ENCODE assay signal across 1 cellular context in the genomic region with DNA sequence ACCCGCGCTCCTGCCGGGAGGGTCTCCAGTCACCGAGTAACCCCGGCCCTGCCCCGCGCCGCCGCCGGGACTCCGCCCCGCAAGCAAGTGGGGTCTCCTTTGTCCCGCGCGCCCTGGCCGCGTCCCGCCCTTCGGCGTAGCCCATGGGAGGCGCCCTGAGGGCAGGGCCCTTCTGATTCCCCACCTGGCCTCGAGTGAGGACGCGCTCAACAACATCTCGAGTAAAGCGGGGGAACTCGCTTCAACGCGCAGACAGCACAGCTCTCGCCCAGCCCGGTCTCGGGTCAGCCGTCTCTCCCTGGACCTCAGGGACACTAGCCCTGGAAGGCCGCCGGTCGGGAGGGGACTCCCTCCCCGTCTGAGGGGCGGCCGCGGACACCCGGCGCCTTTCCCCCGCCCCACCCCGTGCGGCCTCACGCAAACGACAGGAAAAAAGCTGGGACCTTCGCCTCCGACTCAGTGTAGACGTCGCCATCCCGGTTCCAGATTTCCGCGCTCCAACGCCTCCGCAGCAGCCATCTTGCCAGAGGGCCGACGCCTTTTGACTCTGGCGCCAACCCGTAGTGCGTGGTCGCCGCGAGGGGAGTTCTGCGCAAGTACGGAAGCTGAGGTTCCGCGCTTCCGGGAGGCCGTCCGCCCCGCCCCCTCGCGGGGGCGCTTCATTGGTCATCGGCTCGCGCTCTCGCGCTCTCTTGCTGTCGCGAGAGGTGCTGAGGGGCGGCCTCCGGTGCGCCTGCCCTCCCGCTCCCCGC.
TF ChIP-seq lines count a peak whose summit lies in the region.

No MANE protein-coding gene starts in this region.

TF ChIP-seq in K562, 482 proteins besides CTCF, POLR2A, EP300 and RAD21 (continued from another document and continues in another):
- TF ChIP-seq, protein P1, sequence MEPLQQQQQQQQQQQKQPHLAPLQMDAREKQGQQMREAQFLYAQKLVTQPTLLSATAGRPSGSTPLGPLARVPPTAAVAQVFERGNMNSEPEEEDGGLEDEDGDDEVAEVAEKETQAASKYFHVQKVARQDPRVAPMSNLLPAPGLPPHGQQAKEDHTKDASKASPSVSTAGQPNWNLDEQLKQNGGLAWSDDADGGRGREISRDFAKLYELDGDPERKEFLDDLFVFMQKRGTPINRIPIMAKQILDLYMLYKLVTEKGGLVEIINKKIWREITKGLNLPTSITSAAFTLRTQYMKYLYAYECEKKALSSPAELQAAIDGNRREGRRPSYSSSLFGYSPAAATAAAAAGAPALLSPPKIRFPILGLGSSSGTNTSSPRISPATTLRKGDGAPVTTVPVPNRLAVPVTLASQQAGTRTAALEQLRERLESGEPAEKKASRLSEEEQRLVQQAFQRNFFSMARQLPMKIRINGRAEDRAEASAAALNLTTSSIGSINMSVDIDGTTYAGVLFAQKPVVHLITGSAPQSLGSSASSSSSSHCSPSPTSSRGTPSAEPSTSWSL (CRISPR knock-in tag; IDR thresholded peaks at IDR 0.05; ENCODE audit: borderline replicate concordance) = no peak
- TF ChIP-seq NBN (IDR thresholded peaks at IDR 0.05; ENCODE audit: low read depth) (peak; percentile 59; the same call in 1 of the 2 replicates), ZNF444 (CRISPR knock-in tag; IDR thresholded peaks at IDR 0.05) (no peak), MAFF (IDR thresholded peaks at IDR 0.05; ENCODE audit: low read length) (no peak; the same call in 1 of the 2 replicates), ELF2 (CRISPR knock-in tag; IDR thresholded peaks at IDR 0.05) (peak; percentile 94), CBX3 (IDR thresholded peaks at IDR 0.05; ENCODE audit: borderline replicate concordance in 1 of 2, low read length in 2 of 2) (peak in 1 of 2 experiments; percentile 76; a peak in 1 of 3 replicates), MEF2D (tag; conservative IDR thresholded peaks at IDR 0.05; ENCODE audit: low read depth) (no peak), JUNB (CRISPR knock-in tag; conservative IDR thresholded peaks at IDR 0.05) (no peak), JUN (IDR thresholded peaks at IDR 0.05; ENCODE audit: borderline replicate concordance, low read depth, low read length) (peak; percentile 59; the same call in 1 of the 2 replicates), JUN (CRISPR knock-in tag; IDR thresholded peaks at IDR 0.05; ENCODE audit: borderline replicate concordance) (peak; percentile 24; the same call in 1 of the 2 replicates), CTBP1 (IDR thresholded peaks at IDR 0.05; ENCODE audit: borderline replicate concordance) (peak; percentile 52), BRD9 (IDR thresholded peaks at IDR 0.05; ENCODE audit: low read depth, partially characterized antibody) (no peak), EWSR1 (IDR thresholded peaks at IDR 0.05; ENCODE audit: borderline replicate concordance, low read depth, partially characterized antibody) (no peak), CREB1 (IDR thresholded peaks at IDR 0.05) (peak; percentile 43; the same call in 1 of the 2 replicates), CREB1 (CRISPR knock-in tag; IDR thresholded peaks at IDR 0.05) (peak; percentile 33; the same call in 1 of the 2 replicates), ZBTB1 (CRISPR knock-in tag; IDR thresholded peaks at IDR 0.05; ENCODE audit: borderline replicate concordance, low read depth) (no peak), C11orf30 (IDR thresholded peaks at IDR 0.05; ENCODE audit: low read depth) (peak; percentile 84), FIP1L1 (IDR thresholded peaks at IDR 0.05; ENCODE audit: low read depth, low read length, poor library complexity, severe bottlenecking) (peak; percentile 69), KDM1A (IDR thresholded peaks at IDR 0.05) (no peak), CHD4 (IDR thresholded peaks at IDR 0.05; ENCODE audit: insufficient read depth, insufficient replicate concordance, low read depth, low read length, poor library complexity, severe bottlenecking) (no peak), ETV1 (tag; conservative IDR thresholded peaks at IDR 0.05; ENCODE audit: low read depth) (0 out of 2 replicates have a peak, but pooled peaks have one; percentile 7)
- TF ChIP-seq, protein P2, sequence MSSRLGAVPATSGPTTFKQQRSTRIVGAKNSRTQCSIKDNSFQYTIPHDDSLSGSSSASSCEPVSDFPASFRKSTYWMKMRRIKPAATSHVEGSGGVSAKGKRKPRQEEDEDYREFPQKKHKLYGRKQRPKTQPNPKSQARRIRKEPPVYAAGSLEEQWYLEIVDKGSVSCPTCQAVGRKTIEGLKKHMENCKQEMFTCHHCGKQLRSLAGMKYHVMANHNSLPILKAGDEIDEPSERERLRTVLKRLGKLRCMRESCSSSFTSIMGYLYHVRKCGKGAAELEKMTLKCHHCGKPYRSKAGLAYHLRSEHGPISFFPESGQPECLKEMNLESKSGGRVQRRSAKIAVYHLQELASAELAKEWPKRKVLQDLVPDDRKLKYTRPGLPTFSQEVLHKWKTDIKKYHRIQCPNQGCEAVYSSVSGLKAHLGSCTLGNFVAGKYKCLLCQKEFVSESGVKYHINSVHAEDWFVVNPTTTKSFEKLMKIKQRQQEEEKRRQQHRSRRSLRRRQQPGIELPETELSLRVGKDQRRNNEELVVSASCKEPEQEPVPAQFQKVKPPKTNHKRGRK (tag; IDR thresholded peaks at IDR 0.05) = no peak
- TF ChIP-seq, protein P3, sequence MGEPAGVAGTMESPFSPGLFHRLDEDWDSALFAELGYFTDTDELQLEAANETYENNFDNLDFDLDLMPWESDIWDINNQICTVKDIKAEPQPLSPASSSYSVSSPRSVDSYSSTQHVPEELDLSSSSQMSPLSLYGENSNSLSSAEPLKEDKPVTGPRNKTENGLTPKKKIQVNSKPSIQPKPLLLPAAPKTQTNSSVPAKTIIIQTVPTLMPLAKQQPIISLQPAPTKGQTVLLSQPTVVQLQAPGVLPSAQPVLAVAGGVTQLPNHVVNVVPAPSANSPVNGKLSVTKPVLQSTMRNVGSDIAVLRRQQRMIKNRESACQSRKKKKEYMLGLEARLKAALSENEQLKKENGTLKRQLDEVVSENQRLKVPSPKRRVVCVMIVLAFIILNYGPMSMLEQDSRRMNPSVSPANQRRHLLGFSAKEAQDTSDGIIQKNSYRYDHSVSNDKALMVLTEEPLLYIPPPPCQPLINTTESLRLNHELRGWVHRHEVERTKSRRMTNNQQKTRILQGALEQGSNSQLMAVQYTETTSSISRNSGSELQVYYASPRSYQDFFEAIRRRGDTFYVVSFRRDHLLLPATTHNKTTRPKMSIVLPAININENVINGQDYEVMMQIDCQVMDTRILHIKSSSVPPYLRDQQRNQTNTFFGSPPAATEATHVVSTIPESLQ (CRISPR knock-in tag; IDR thresholded peaks at IDR 0.05) = peak; percentile 93; the same call in 1 of the 2 replicates
- TF ChIP-seq, protein P4, sequence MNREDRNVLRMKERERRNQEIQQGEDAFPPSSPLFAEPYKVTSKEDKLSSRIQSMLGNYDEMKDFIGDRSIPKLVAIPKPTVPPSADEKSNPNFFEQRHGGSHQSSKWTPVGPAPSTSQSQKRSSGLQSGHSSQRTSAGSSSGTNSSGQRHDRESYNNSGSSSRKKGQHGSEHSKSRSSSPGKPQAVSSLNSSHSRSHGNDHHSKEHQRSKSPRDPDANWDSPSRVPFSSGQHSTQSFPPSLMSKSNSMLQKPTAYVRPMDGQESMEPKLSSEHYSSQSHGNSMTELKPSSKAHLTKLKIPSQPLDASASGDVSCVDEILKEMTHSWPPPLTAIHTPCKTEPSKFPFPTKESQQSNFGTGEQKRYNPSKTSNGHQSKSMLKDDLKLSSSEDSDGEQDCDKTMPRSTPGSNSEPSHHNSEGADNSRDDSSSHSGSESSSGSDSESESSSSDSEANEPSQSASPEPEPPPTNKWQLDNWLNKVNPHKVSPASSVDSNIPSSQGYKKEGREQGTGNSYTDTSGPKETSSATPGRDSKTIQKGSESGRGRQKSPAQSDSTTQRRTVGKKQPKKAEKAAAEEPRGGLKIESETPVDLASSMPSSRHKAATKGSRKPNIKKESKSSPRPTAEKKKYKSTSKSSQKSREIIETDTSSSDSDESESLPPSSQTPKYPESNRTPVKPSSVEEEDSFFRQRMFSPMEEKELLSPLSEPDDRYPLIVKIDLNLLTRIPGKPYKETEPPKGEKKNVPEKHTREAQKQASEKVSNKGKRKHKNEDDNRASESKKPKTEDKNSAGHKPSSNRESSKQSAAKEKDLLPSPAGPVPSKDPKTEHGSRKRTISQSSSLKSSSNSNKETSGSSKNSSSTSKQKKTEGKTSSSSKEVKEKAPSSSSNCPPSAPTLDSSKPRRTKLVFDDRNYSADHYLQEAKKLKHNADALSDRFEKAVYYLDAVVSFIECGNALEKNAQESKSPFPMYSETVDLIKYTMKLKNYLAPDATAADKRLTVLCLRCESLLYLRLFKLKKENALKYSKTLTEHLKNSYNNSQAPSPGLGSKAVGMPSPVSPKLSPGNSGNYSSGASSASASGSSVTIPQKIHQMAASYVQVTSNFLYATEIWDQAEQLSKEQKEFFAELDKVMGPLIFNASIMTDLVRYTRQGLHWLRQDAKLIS (CRISPR knock-in tag; IDR thresholded peaks at IDR 0.05) = 0 out of 2 replicates have a peak, but pooled peaks have one; percentile 61
- TF ChIP-seq, protein P5, sequence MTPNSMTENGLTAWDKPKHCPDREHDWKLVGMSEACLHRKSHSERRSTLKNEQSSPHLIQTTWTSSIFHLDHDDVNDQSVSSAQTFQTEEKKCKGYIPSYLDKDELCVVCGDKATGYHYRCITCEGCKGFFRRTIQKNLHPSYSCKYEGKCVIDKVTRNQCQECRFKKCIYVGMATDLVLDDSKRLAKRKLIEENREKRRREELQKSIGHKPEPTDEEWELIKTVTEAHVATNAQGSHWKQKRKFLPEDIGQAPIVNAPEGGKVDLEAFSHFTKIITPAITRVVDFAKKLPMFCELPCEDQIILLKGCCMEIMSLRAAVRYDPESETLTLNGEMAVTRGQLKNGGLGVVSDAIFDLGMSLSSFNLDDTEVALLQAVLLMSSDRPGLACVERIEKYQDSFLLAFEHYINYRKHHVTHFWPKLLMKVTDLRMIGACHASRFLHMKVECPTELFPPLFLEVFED (CRISPR knock-in tag; conservative IDR thresholded peaks at IDR 0.05) = no peak
- TF ChIP-seq, protein P6, sequence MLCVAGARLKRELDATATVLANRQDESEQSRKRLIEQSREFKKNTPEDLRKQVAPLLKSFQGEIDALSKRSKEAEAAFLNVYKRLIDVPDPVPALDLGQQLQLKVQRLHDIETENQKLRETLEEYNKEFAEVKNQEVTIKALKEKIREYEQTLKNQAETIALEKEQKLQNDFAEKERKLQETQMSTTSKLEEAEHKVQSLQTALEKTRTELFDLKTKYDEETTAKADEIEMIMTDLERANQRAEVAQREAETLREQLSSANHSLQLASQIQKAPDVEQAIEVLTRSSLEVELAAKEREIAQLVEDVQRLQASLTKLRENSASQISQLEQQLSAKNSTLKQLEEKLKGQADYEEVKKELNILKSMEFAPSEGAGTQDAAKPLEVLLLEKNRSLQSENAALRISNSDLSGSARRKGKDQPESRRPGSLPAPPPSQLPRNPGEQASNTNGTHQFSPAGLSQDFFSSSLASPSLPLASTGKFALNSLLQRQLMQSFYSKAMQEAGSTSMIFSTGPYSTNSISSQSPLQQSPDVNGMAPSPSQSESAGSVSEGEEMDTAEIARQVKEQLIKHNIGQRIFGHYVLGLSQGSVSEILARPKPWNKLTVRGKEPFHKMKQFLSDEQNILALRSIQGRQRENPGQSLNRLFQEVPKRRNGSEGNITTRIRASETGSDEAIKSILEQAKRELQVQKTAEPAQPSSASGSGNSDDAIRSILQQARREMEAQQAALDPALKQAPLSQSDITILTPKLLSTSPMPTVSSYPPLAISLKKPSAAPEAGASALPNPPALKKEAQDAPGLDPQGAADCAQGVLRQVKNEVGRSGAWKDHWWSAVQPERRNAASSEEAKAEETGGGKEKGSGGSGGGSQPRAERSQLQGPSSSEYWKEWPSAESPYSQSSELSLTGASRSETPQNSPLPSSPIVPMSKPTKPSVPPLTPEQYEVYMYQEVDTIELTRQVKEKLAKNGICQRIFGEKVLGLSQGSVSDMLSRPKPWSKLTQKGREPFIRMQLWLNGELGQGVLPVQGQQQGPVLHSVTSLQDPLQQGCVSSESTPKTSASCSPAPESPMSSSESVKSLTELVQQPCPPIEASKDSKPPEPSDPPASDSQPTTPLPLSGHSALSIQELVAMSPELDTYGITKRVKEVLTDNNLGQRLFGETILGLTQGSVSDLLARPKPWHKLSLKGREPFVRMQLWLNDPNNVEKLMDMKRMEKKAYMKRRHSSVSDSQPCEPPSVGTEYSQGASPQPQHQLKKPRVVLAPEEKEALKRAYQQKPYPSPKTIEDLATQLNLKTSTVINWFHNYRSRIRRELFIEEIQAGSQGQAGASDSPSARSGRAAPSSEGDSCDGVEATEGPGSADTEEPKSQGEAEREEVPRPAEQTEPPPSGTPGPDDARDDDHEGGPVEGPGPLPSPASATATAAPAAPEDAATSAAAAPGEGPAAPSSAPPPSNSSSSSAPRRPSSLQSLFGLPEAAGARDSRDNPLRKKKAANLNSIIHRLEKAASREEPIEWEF (CRISPR knock-in tag; IDR thresholded peaks at IDR 0.05) = no peak
- TF ChIP-seq, protein P7, sequence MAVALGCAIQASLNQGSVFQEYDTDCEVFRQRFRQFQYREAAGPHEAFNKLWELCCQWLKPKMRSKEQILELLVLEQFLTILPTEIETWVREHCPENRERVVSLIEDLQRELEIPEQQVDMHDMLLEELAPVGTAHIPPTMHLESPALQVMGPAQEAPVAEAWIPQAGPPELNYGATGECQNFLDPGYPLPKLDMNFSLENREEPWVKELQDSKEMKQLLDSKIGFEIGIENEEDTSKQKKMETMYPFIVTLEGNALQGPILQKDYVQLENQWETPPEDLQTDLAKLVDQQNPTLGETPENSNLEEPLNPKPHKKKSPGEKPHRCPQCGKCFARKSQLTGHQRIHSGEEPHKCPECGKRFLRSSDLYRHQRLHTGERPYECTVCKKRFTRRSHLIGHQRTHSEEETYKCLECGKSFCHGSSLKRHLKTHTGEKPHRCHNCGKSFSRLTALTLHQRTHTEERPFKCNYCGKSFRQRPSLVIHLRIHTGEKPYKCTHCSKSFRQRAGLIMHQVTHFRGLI (CRISPR knock-in tag; IDR thresholded peaks at IDR 0.05) = no peak
- TF ChIP-seq, protein P8, sequence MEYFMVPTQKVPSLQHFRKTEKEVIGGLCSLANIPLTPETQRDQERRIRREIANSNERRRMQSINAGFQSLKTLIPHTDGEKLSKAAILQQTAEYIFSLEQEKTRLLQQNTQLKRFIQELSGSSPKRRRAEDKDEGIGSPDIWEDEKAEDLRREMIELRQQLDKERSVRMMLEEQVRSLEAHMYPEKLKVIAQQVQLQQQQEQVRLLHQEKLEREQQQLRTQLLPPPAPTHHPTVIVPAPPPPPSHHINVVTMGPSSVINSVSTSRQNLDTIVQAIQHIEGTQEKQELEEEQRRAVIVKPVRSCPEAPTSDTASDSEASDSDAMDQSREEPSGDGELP (CRISPR knock-in tag; IDR thresholded peaks at IDR 0.05; ENCODE audit: borderline replicate concordance) = peak; percentile 80; the same call in 1 of the 2 replicates
